In the genomic region with DNA sequence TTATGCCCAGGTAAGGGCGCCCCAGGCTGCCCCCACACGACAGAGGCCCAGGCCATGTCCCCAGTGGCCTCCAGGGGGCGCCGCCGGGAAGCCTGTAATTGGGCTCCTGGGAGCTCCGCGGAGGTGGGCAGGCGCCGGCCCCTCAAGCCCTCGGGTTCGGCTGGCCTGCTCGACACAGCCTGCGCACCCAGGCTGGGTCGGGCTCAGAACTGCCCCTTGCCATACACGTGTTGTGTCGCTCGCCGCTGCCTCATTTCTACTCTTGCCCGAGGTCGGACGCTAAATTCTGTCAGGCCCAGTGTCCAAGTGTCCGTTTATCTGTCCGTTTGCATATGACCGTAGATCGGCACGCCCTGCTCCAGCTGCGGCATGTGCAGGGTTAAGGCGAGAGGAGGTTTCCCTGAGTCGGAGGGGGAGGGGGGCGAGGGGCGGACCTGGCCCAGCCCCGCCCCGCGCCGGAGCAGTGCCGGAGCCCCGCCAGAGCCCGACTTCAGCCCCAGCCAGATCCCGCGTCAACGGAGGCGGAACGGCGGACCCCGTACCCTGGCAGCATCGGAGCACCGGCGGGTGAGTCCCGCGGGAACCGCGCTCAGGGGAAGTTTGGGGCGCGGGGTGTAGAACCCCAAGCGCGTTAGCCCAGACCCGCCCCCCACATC, we compare ENCODE assay signal across 1 cellular context.
TF ChIP-seq lines count a peak whose summit lies in the region.

Gene KLHDC8B, plus strand, starts transcription at position 480 of the 656 bp plus-strand sequence. CDS start 1,172 bp downstream, outside the sequence.

TF ChIP-seq in HEK293, 187 proteins besides CTCF, POLR2A, EP300 and RAD21 (continued from another document and continues in another):
- TF ChIP-seq, protein P1, sequence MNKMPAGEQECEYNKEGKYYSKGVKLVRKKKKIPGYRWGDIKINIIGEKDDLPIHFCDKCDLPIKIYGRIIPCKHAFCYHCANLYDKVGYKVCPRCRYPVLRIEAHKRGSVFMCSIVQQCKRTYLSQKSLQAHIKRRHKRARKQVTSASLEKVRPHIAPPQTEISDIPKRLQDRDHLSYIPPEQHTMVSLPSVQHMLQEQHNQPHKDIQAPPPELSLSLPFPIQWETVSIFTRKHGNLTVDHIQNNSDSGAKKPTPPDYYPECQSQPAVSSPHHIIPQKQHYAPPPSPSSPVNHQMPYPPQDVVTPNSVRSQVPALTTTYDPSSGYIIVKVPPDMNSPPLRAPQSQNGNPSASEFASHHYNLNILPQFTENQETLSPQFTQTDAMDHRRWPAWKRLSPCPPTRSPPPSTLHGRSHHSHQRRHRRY (tag by site-specific recombination; IDR thresholded peaks at IDR 0.05) = no peak
- TF ChIP-seq ZSCAN30 (tag by site-specific recombination; IDR thresholded peaks at IDR 0.05) = 0 out of 2 replicates have a peak, but pooled peaks have one; percentile 50
- TF ChIP-seq ZBTB17 (tag by site-specific recombination; IDR thresholded peaks at IDR 0.05) = peak; percentile 98
- TF ChIP-seq ZNF19 (tag by site-specific recombination; IDR thresholded peaks at IDR 0.05; ENCODE audit: low read depth) = no peak
- TF ChIP-seq ZNF558 (tag by site-specific recombination; IDR thresholded peaks at IDR 0.05) = no peak
- no peak for TF ChIP-seq ZNF571 (tag by site-specific recombination; IDR thresholded peaks at IDR 0.05)
- no peak for TF ChIP-seq PBX3 (CRISPR knock-in tag; IDR thresholded peaks at IDR 0.05)
- no peak for TF ChIP-seq ZNF658 (tag by site-specific recombination; IDR thresholded peaks at IDR 0.05)
- peak; percentile 73; the same call in 1 of the 2 replicates for TF ChIP-seq KLF8 (tag by site-specific recombination; IDR thresholded peaks at IDR 0.05)
- no peak for TF ChIP-seq ZNF513 (tag by site-specific recombination; IDR thresholded peaks at IDR 0.05)
- TF ChIP-seq ZNF704 (tag by site-specific recombination; IDR thresholded peaks at IDR 0.05) = no peak
- TF ChIP-seq ZNF132 (tag by site-specific recombination; IDR thresholded peaks at IDR 0.05; ENCODE audit: borderline replicate concordance) = no peak
- no peak for TF ChIP-seq ZNF701 (tag by site-specific recombination; IDR thresholded peaks at IDR 0.05)
- TF ChIP-seq, protein P2, sequence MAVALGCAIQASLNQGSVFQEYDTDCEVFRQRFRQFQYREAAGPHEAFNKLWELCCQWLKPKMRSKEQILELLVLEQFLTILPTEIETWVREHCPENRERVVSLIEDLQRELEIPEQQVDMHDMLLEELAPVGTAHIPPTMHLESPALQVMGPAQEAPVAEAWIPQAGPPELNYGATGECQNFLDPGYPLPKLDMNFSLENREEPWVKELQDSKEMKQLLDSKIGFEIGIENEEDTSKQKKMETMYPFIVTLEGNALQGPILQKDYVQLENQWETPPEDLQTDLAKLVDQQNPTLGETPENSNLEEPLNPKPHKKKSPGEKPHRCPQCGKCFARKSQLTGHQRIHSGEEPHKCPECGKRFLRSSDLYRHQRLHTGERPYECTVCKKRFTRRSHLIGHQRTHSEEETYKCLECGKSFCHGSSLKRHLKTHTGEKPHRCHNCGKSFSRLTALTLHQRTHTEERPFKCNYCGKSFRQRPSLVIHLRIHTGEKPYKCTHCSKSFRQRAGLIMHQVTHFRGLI (tag by site-specific recombination; IDR thresholded peaks at IDR 0.05) = 0 out of 2 replicates have a peak, but pooled peaks have one; percentile 26
- no peak for TF ChIP-seq GLI2 (tag by site-specific recombination; IDR thresholded peaks at IDR 0.05; ENCODE audit: borderline replicate concordance, low read depth)
- 0 out of 2 replicates have a peak, but pooled peaks have one; percentile 37 for TF ChIP-seq ZBTB7A (tag by site-specific recombination; IDR thresholded peaks at IDR 0.05; ENCODE audit: low read depth)
- peak; percentile 76 for TF ChIP-seq ZXDB (tag by site-specific recombination; IDR thresholded peaks at IDR 0.05)
- TF ChIP-seq ZNF776 (tag by site-specific recombination; IDR thresholded peaks at IDR 0.05; ENCODE audit: borderline replicate concordance) = no peak
- TF ChIP-seq REPIN1 (tag by site-specific recombination; IDR thresholded peaks at IDR 0.05; ENCODE audit: low read depth) = no peak
- TF ChIP-seq, protein P3, sequence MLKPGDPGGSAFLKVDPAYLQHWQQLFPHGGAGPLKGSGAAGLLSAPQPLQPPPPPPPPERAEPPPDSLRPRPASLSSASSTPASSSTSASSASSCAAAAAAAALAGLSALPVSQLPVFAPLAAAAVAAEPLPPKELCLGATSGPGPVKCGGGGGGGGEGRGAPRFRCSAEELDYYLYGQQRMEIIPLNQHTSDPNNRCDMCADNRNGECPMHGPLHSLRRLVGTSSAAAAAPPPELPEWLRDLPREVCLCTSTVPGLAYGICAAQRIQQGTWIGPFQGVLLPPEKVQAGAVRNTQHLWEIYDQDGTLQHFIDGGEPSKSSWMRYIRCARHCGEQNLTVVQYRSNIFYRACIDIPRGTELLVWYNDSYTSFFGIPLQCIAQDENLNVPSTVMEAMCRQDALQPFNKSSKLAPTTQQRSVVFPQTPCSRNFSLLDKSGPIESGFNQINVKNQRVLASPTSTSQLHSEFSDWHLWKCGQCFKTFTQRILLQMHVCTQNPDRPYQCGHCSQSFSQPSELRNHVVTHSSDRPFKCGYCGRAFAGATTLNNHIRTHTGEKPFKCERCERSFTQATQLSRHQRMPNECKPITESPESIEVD (tag by site-specific recombination; IDR thresholded peaks at IDR 0.05) = no peak
- no peak for TF ChIP-seq ZNF175 (tag by site-specific recombination; IDR thresholded peaks at IDR 0.05)
- no peak for TF ChIP-seq ZFP41 (tag by site-specific recombination; IDR thresholded peaks at IDR 0.05; ENCODE audit: borderline replicate concordance)
- no peak for TF ChIP-seq ZNF169 (tag by site-specific recombination; IDR thresholded peaks at IDR 0.05)
- TF ChIP-seq ZNF214 (tag by site-specific recombination; IDR thresholded peaks at IDR 0.05; ENCODE audit: borderline replicate concordance) = no peak
- TF ChIP-seq GLIS2 (tag by site-specific recombination; IDR thresholded peaks at IDR 0.05) = peak; percentile 55
- no peak for TF ChIP-seq ZFP3 (tag by site-specific recombination; IDR thresholded peaks at IDR 0.05; ENCODE audit: low read depth)
- TF ChIP-seq ZNF133 (tag by site-specific recombination; IDR thresholded peaks at IDR 0.05) = no peak
- TF ChIP-seq ZNF26 (tag by site-specific recombination; IDR thresholded peaks at IDR 0.05) = no peak
- TF ChIP-seq ZNF354C (tag by site-specific recombination; IDR thresholded peaks at IDR 0.05; ENCODE audit: borderline replicate concordance, low read depth) = no peak
- TF ChIP-seq ZNF311 (tag by site-specific recombination; IDR thresholded peaks at IDR 0.05; ENCODE audit: borderline replicate concordance) = no peak
- TF ChIP-seq ZNF148 (tag by site-specific recombination; IDR thresholded peaks at IDR 0.05; ENCODE audit: borderline replicate concordance) = no peak
- TF ChIP-seq ZNF837 (tag by site-specific recombination; IDR thresholded peaks at IDR 0.05) = no peak
- TF ChIP-seq ZNF155 (tag by site-specific recombination; IDR thresholded peaks at IDR 0.05) = no peak
- TF ChIP-seq, protein P4, sequence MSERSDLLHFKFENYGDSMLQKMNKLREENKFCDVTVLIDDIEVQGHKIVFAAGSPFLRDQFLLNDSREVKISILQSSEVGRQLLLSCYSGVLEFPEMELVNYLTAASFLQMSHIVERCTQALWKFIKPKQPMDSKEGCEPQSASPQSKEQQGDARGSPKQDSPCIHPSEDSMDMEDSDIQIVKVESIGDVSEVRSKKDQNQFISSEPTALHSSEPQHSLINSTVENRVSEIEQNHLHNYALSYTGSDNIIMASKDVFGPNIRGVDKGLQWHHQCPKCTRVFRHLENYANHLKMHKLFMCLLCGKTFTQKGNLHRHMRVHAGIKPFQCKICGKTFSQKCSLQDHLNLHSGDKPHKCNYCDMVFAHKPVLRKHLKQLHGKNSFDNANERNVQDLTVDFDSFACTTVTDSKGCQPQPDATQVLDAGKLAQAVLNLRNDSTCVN (tag by site-specific recombination; optimal IDR thresholded peaks at IDR 0.05) = peak; percentile 62
- peak; percentile 85 for TF ChIP-seq KLF9 (tag by site-specific recombination; IDR thresholded peaks at IDR 0.05; ENCODE audit: low read depth)
- no peak for TF ChIP-seq HOXA7 (CRISPR knock-in tag; IDR thresholded peaks at IDR 0.05; ENCODE audit: borderline replicate concordance)
- peak; percentile 70 for TF ChIP-seq WT1 (tag by site-specific recombination; IDR thresholded peaks at IDR 0.05)
- TF ChIP-seq ZNF660 (tag by site-specific recombination; IDR thresholded peaks at IDR 0.05) = peak; percentile 49; the same call in 1 of the 2 replicates
- no peak for TF ChIP-seq ZNF16 (tag by site-specific recombination; IDR thresholded peaks at IDR 0.05; ENCODE audit: low read depth)
- no peak for TF ChIP-seq ZNF10 (tag by site-specific recombination; IDR thresholded peaks at IDR 0.05)
- TF ChIP-seq PATZ1 (tag by site-specific recombination; IDR thresholded peaks at IDR 0.05) = peak; percentile 78
- TF ChIP-seq ZSCAN23 (tag by site-specific recombination; IDR thresholded peaks at IDR 0.05) = no peak
